28 cellular contexts compared by ENCODE assay signal in the genomic region with DNA sequence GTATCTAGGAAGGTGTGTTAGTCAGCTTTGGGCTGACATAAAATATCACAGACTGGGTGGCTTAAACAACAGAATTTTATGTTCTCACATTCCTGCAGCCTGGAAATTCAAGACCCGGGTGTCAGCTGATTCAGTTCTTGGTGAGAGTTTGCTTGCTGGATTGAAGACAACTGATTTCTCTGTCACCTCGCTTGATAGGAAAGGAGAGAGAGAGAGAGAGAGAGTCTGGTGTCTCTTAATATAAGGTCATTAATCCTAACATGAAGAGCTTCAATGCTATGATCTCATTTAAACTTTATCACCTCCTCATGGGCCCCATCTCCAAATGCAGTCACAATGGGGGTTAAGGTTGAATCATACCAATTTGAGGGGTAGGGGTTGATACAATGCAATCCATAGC.
"Had no signal": no experiment of that assay in that cellular context is flagged by ENCODE, and none has a peak within 500 bp of the region (broad histone marks: within the 10 kb centered on the region; RNA-seq: fewer than 3 reads in every experiment).

No MANE protein-coding gene starts in this region.

- H3K36me3 Mint-ChIP-seq: activated CD4-positive, alpha-beta memory T cell treated with anti-CD3 and anti-CD28 coated beads for 36 hours; activated CD8-positive, alpha-beta memory T cell treated with anti-CD3 and anti-CD28 coated beads, Interleukin-2, amount 10 ng/mL, durations not matched to agents 7 days and 5 days; activated naive CD4-positive, alpha-beta T cell treated with anti-CD3 and anti-CD28 coated beads, Interleukin-2, amount 10 ng/mL, durations not matched to agents 7 days and 5 days; activated naive CD4-positive, alpha-beta T cell treated with anti-CD3 and anti-CD28 coated beads, Interleukin-2, amount 50 U/mL, for 72 hours; activated naive CD8-positive, alpha-beta T cell treated with anti-CD3 and anti-CD28 coated beads, Interleukin-2, amount 10 ng/mL, durations not matched to agents 7 days and 5 days; brain had no signal

- H3K27ac Mint-ChIP-seq: activated CD4-positive, alpha-beta memory T cell treated with anti-CD3 and anti-CD28 coated beads for 36 hours; activated CD4-positive, alpha-beta T cell treated with anti-CD3 and anti-CD28 coated beads for 36 hours; activated CD4-positive, alpha-beta T cell treated with anti-CD3 and anti-CD28 coated beads, Interleukin-2, amount 10 ng/mL, durations not matched to agents 24 days and 14 days; activated CD8-positive, alpha-beta memory T cell treated with anti-CD3 and anti-CD28 coated beads, Interleukin-2, amount 10 ng/mL, durations not matched to agents 7 days and 5 days; activated CD8-positive, alpha-beta T cell treated with anti-CD3 and anti-CD28 coated beads, Interleukin-2, amount 10 ng/mL, durations not matched to agents 7 days and 5 days; activated naive CD4-positive, alpha-beta T cell treated with anti-CD3 and anti-CD28 coated beads, Interleukin-2, amount 10 ng/mL, durations not matched to agents 7 days and 5 days; activated naive CD4-positive, alpha-beta T cell treated with anti-CD3 and anti-CD28 coated beads, Interleukin-2, amount 50 U/mL, for 72 hours; activated naive CD8-positive, alpha-beta T cell treated with anti-CD3 and anti-CD28 coated beads, Interleukin-2, amount 10 ng/mL, durations not matched to agents 7 days and 5 days; activated T-cell treated with anti-CD3 and anti-CD28 coated beads, Interleukin-2, amount 50 U/mL, for 72 hours; brain; dendritic cell treated with granulocyte-macrophage colony-stimulating factor and Interleukin-4, amounts not matched to agents 40 ng/mL and 50 ng/mL, for 4 days; endodermal cell had no signal

- H3K9me3 Mint-ChIP-seq: activated CD4-positive, alpha-beta memory T cell treated with anti-CD3 and anti-CD28 coated beads for 36 hours; activated CD4-positive, alpha-beta T cell treated with anti-CD3 and anti-CD28 coated beads, Interleukin-2, amount 10 ng/mL, durations not matched to agents 24 days and 14 days; activated naive CD4-positive, alpha-beta T cell treated with anti-CD3 and anti-CD28 coated beads, Interleukin-2, amount 10 ng/mL, durations not matched to agents 7 days and 5 days; activated naive CD4-positive, alpha-beta T cell treated with anti-CD3 and anti-CD28 coated beads, Interleukin-2, amount 50 U/mL, for 72 hours; activated naive CD8-positive, alpha-beta T cell treated with anti-CD3 and anti-CD28 coated beads, Interleukin-2, amount 10 ng/mL, durations not matched to agents 7 days and 5 days; activated T-cell treated with anti-CD3 and anti-CD28 coated beads, Interleukin-2, amount 50 U/mL, for 72 hours; dendritic cell treated with granulocyte-macrophage colony-stimulating factor and Interleukin-4, amounts not matched to agents 40 ng/mL and 50 ng/mL, for 4 days; endodermal cell had no signal

- H3K36me3 ChIP-seq: ascending aorta, breast epithelium, cardiac muscle cell had no signal

- H3K4me3 ChIP-seq: ascending aorta, breast epithelium, cardiac muscle cell, coronary artery, dorsolateral prefrontal cortex had no signal

- H3K4me1 ChIP-seq: ascending aorta, breast epithelium had no signal

- H3K27me3 ChIP-seq: ascending aorta, breast epithelium, cardiac muscle cell, dorsolateral prefrontal cortex had no signal

- H3K27me3 Mint-ChIP-seq: activated CD4-positive, alpha-beta memory T cell treated with anti-CD3 and anti-CD28 coated beads for 36 hours; activated CD4-positive, alpha-beta T cell treated with anti-CD3 and anti-CD28 coated beads for 36 hours; activated CD4-positive, alpha-beta T cell treated with anti-CD3 and anti-CD28 coated beads, Interleukin-2, amount 10 ng/mL, durations not matched to agents 24 days and 14 days; activated CD8-positive, alpha-beta memory T cell treated with anti-CD3 and anti-CD28 coated beads, Interleukin-2, amount 10 ng/mL, durations not matched to agents 7 days and 5 days; activated naive CD4-positive, alpha-beta T cell treated with anti-CD3 and anti-CD28 coated beads, Interleukin-2, amount 10 ng/mL, durations not matched to agents 7 days and 5 days; activated naive CD8-positive, alpha-beta T cell treated with anti-CD3 and anti-CD28 coated beads, Interleukin-2, amount 10 ng/mL, durations not matched to agents 7 days and 5 days; central memory CD8-positive, alpha-beta T cell; dendritic cell treated with granulocyte-macrophage colony-stimulating factor and Interleukin-4, amounts not matched to agents 40 ng/mL and 50 ng/mL, for 4 days had no signal

- H3K27ac ChIP-seq: ascending aorta, breast epithelium, cardiac muscle cell, coronary artery, dorsolateral prefrontal cortex had no signal

- H3K4me3 Mint-ChIP-seq: activated CD4-positive, alpha-beta memory T cell treated with anti-CD3 and anti-CD28 coated beads for 36 hours; activated CD4-positive, alpha-beta T cell treated with anti-CD3 and anti-CD28 coated beads for 36 hours; activated CD4-positive, alpha-beta T cell treated with anti-CD3 and anti-CD28 coated beads, Interleukin-2, amount 10 ng/mL, durations not matched to agents 24 days and 14 days; activated CD8-positive, alpha-beta memory T cell treated with anti-CD3 and anti-CD28 coated beads, Interleukin-2, amount 10 ng/mL, durations not matched to agents 7 days and 5 days; activated CD8-positive, alpha-beta T cell treated with anti-CD3 and anti-CD28 coated beads, Interleukin-2, amount 10 ng/mL, durations not matched to agents 7 days and 5 days; activated naive CD4-positive, alpha-beta T cell treated with anti-CD3 and anti-CD28 coated beads, Interleukin-2, amount 10 ng/mL, durations not matched to agents 7 days and 5 days; activated naive CD8-positive, alpha-beta T cell treated with anti-CD3 and anti-CD28 coated beads, Interleukin-2, amount 10 ng/mL, durations not matched to agents 7 days and 5 days; activated T-cell treated with anti-CD3 and anti-CD28 coated beads, Interleukin-2, amount 50 U/mL, for 72 hours; brain; central memory CD8-positive, alpha-beta T cell; dendritic cell treated with granulocyte-macrophage colony-stimulating factor and Interleukin-4, amounts not matched to agents 40 ng/mL and 50 ng/mL, for 4 days; endodermal cell had no signal

- H3K9me3 ChIP-seq: ascending aorta, breast epithelium had no signal

- ATAC-seq: activated CD4-positive, alpha-beta T cell treated with anti-CD3 and anti-CD28 coated beads for 36 hours; activated CD8-positive, alpha-beta memory T cell treated with anti-CD3 and anti-CD28 coated beads, Interleukin-2, amount 10 ng/mL, durations not matched to agents 7 days and 5 days; activated CD8-positive, alpha-beta T cell treated with anti-CD3 and anti-CD28 coated beads, Interleukin-2, amount 10 ng/mL, durations not matched to agents 7 days and 5 days; activated naive CD4-positive, alpha-beta T cell treated with anti-CD3 and anti-CD28 coated beads, Interleukin-2, amount 50 U/mL, for 72 hours; activated T-cell treated with anti-CD3 and anti-CD28 coated beads, Interleukin-2, amount 50 U/mL, for 72 hours; esophagus mucosa had no signal

- H3K4me1 Mint-ChIP-seq: activated CD4-positive, alpha-beta T cell treated with anti-CD3 and anti-CD28 coated beads for 36 hours; activated CD4-positive, alpha-beta T cell treated with anti-CD3 and anti-CD28 coated beads, Interleukin-2, amount 10 ng/mL, durations not matched to agents 24 days and 14 days; activated CD8-positive, alpha-beta memory T cell treated with anti-CD3 and anti-CD28 coated beads, Interleukin-2, amount 10 ng/mL, durations not matched to agents 7 days and 5 days; activated naive CD4-positive, alpha-beta T cell treated with anti-CD3 and anti-CD28 coated beads, Interleukin-2, amount 10 ng/mL, durations not matched to agents 7 days and 5 days; activated naive CD8-positive, alpha-beta T cell treated with anti-CD3 and anti-CD28 coated beads, Interleukin-2, amount 10 ng/mL, durations not matched to agents 7 days and 5 days; central memory CD8-positive, alpha-beta T cell had no signal

- DNase-seq: activated CD4-positive, alpha-beta memory T cell treated with anti-CD3 and anti-CD28 coated beads for 36 hours; activated CD4-positive, alpha-beta T cell treated with anti-CD3 and anti-CD28 coated beads for 36 hours; activated CD4-positive, alpha-beta T cell treated with anti-CD3 and anti-CD28 coated beads, Interleukin-2, amount 10 ng/mL, durations not matched to agents 24 days and 14 days; activated CD4-positive, CD25-positive, alpha-beta regulatory T cell; activated CD4-positive, CD25-positive, alpha-beta regulatory T cell treated with anti-CD3 and anti-CD28 coated beads, Interleukin-2, amount 50 U/mL, for 72 hours; activated CD8-positive, alpha-beta memory T cell treated with anti-CD3 and anti-CD28 coated beads, Interleukin-2, amount 10 ng/mL, durations not matched to agents 7 days and 5 days; activated CD8-positive, alpha-beta memory T cell treated with anti-CD3 and anti-CD28 coated beads, Interleukin-2, amount 50 U/mL, for 4 hours; activated CD8-positive, alpha-beta T cell treated with anti-CD3 and anti-CD28 coated beads, Interleukin-2, amount 10 ng/mL, durations not matched to agents 7 days and 5 days; activated gamma-delta T cell; activated naive CD4-positive, alpha-beta T cell; activated naive CD4-positive, alpha-beta T cell treated with anti-CD3 and anti-CD28 coated beads, Interleukin-2, amount 10 ng/mL, durations not matched to agents 7 days and 5 days; activated naive CD8-positive, alpha-beta T cell treated with anti-CD3 and anti-CD28 coated beads, Interleukin-2, amount 10 ng/mL, durations not matched to agents 7 days and 5 days; activated T-cell treated with anti-CD3 and anti-CD28 coated beads, Interleukin-2, amount 50 U/mL, for 1 hour; activated T-cell treated with anti-CD3 and anti-CD28 coated beads, Interleukin-2, amount 50 U/mL, for 72 hours; dorsolateral prefrontal cortex; effector memory CD4-positive, alpha-beta T cell; endodermal cell; foreskin fibroblast; T-helper 2 cell had no signal
